8 cellular contexts compared by ENCODE assay signal in genomic region chr13:32316030-32316344, GRCh38. TPM values are rescaled to one million over a fixed set of nuclear protein-coding genes. Genes with fewer than 3 reads are reported as not detected.
DNase-seq lines count a peak whose midpoint lies in the region; ATAC-seq and TF ChIP-seq lines count a peak whose summit lies in the region.

No MANE protein-coding gene starts in this region.

- no peaks in the 10 kb centered on the region for H3K27me3 ChIP-seq in HL-60 (ENCODE audit: insufficient read depth, poor library complexity, severe bottlenecking)
- no peaks in the 10 kb centered on the region for H3K27me3 ChIP-seq in lung (ENCODE audit: control insufficient read depth, insufficient read depth)

- H3K27ac ChIP-seq in HL-60 (replicated peaks): peak overlapping the region; percentile 96
- H3K27ac ChIP-seq in lung (ENCODE audit: low read depth in 1 of 2, low read length in 1 of 2): peak overlapping the region; percentile 12 to 98

- in situ Hi-C loops in astrocyte of the spinal cord (cut with HindIII; ENCODE audit: low sequenced_read_pairs): no loop called here

- DNase-seq in GM10266 (ENCODE audit: extremely low spot score): peak; percentile 33
- DNase-seq in HL-60 (ENCODE audit: low read depth in 1 of 2, low spot score in 1 of 2): no peak
- no peak for DNase-seq in astrocyte of the spinal cord (ENCODE audit: low read depth, low spot score)
- DNase-seq in lung (ENCODE audit: low spot score): no peak
- no peak for DNase-seq in mucosa of gallbladder (ENCODE audit: low spot score)
- DNase-seq in T-helper 9 cell: no peak
- DNase-seq in NCI-H69 (lab: John Stamatoyannopoulos, UW): no peak

- TF ChIP-seq CTCF in GM10266 (IDR thresholded peaks at IDR 0.05; ENCODE audit: control insufficient read depth, insufficient read depth, low read depth, missing control alignments) (no peak), HL-60 (IDR thresholded peaks at IDR 0.05; ENCODE audit: insufficient read depth, low read length) (no peak), astrocyte of the spinal cord (IDR thresholded peaks at IDR 0.05; ENCODE audit: low read depth, low read length) (no peak), lung (IDR thresholded peaks at IDR 0.05; ENCODE audit: control extremely low read depth, extremely low read depth) (no peak)

- WGBS in lung, 2 donors: 1% methylated on average over 13 of the region's 13 CpGs

- H3K9me3 ChIP-seq in lung (ENCODE audit: control insufficient read depth in 2 of 2, insufficient read depth in 1 of 2, low read length in 1 of 2): no peaks in the 10 kb centered on the region

- no peaks in the 10 kb centered on the region for H3K36me3 ChIP-seq in lung (ENCODE audit: control insufficient read depth in 2 of 2, insufficient read depth in 2 of 2, low read length in 2 of 2)

- peaks cover 0 to 2% of the 10 kb centered on the region in 2 donors for H3K4me1 ChIP-seq in lung (ENCODE audit: control insufficient read depth in 2 of 2, insufficient read depth in 2 of 2, low read length in 2 of 2)

- ATAC-seq in GM21447 (IDR thresholded peaks at IDR 0.05; ENCODE audit: unreplicated experiment) (peak; percentile 53), lung (ENCODE audit: insufficient read depth, low FRiP score) (no peak)

- H3K4me3 ChIP-seq in HL-60 (replicated peaks; ENCODE audit: insufficient read depth, low read length) (peak overlapping the region; percentile 55), astrocyte of the spinal cord (ENCODE audit: low read depth, low read length) (peak overlapping the region; percentile 88), lung (peak overlapping the region; percentile 75)

RNA-seq across cellular contexts. Expression of gene BRCA2, which starts 0.7 kb away (rescaled TPM):
- total RNA-seq in lung (10 to 100 TPM in 1 of 2 donors, 1 to 10 TPM in 1; 3.7 to 12.8 TPM), mucosa of gallbladder (0.60 TPM)
- polyA plus RNA-seq in lung: 1 to 10 TPM in 1 of 2 donors, under 1 TPM in 1; 0.85 to 1.1 TPM

RNA-seq across cellular contexts. Expression of gene ZAR1L, which starts 0.8 kb away (rescaled TPM):
- total RNA-seq in lung (not detected), mucosa of gallbladder (not detected)
- polyA plus RNA-seq in lung: not detected
